ENCODE assay signal across 14 cellular contexts in genomic region chr1:41419584-41420295, GRCh38. TPM values are rescaled to one million over a fixed set of nuclear protein-coding genes. Genes with fewer than 3 reads are reported as not detected.
A peak's percentile ranks its signal among the peaks of the same experiment; 100 is the strongest.
DNase-seq lines count a peak whose midpoint lies in the region; ATAC-seq, FAIRE-seq and TF ChIP-seq lines count a peak whose summit lies in the region.
"Had no signal": no experiment of that assay in that cellular context is flagged by ENCODE, and none has a peak within 500 bp of the region (broad histone marks: within the 10 kb centered on the region; RNA-seq: fewer than 3 reads in every experiment).

No MANE protein-coding gene starts in this region.

- 0 out of 2 replicates have a peak, but pooled peaks cover 11% of the 10 kb centered on the region for H4K20me1 ChIP-seq in K562 (replicated peaks; ENCODE audit: control insufficient read depth, insufficient read depth, low read length)

- no peak overlapping the region for H3K9ac ChIP-seq in K562 (ENCODE audit: insufficient read depth in 1 of 2, low read depth in 2 of 2, low read length in 2 of 2)

- WGBS in K562 (ENCODE audit: insufficient coverage, low coverage, missing lambda C conversion rate): 4% methylated on average over 8 of the region's 8 CpGs
- 88 to 94% methylated on average over 8 of the region's 8 CpGs for WGBS in heart right ventricle, 2 donors

- H3K27me3 ChIP-seq in K562 (ENCODE audit: control insufficient read depth in 2 of 2, insufficient read depth in 2 of 2, low read length in 2 of 2) (peaks cover 5 to 26% of the 10 kb centered on the region in 2 experiments; a peak in 2 of 5 replicates), heart right ventricle (peaks cover 0 to 2% (median 0%) of the 10 kb centered on the region in 7 donors), gastrocnemius medialis (no peaks in the 10 kb centered on the region)
- H3K27me3 ChIP-seq: testis had no signal

- no peak overlapping the region for H3K4me2 ChIP-seq in K562 (ENCODE audit: insufficient read depth, low read length)

- no peak overlapping the region for H2AFZ ChIP-seq in K562 (ENCODE audit: low read depth, low read length)

- BruUV-seq in K562 (replicated peaks; lab: Mats Ljungman, UMichigan): no TSS peak

- peak; percentile 48 for FAIRE-seq in HTR-8/SVneo (lab: Jason Lieb, UNC)
- FAIRE-seq in K562 (lab: Jason Lieb, UNC): no peak

- in situ Hi-C loops in K562 (cut with MboI): no loop called here
- in situ Hi-C loops in gastrocnemius medialis (cut with MboI; ENCODE audit: low sequenced_read_pairs in 4 of 4): loop anchor here in 2 of 4 donors (10.0 kb wide), 2 partner anchors 55 to 95 kb away; partner anchors contain the start of gene FOXO6 (in 2 of the 2)

- intact Hi-C loops in K562 (cut with micrococcal nuclease): loop anchor here (10.0 kb wide), 1 partner anchor 385 kb away; no protein-coding TSS in a partner anchor
- intact Hi-C loops in heart right ventricle (cut with DNase I): loop anchor here in 9 of 10 donors (1.0 to 10.0 kb wide), 7 partner anchors 13 to 152 kb away; partner anchors contain the start of gene FOXO6 (in 4 of the 9)
- intact Hi-C loops in gastrocnemius medialis (cut with DNase I; ENCODE audit: low total_unique reads): loop anchor here (1.0 to 10.0 kb wide), 5 partner anchors 21 to 315 kb away; no protein-coding TSS in a partner anchor

- TF ChIP-seq POLR2A in K562 (conservative IDR thresholded peaks at IDR 0.05) (no peak), gastrocnemius medialis (IDR thresholded peaks at IDR 0.05) (no peak)

- TF ChIP-seq CTCF in K562 (IDR thresholded peaks at IDR 0.05 in 2 of 3, conservative IDR thresholded peaks at IDR 0.05 in 1 of 3; ENCODE audit: insufficient read depth in 2 of 3, low read depth in 1 of 3, low read length in 3 of 3): no peak
- TF ChIP-seq CTCF in heart right ventricle (IDR thresholded peaks at IDR 0.05): no peak
- TF ChIP-seq CTCF in gastrocnemius medialis (IDR thresholded peaks at IDR 0.05 in 4 of 5, conservative IDR thresholded peaks at IDR 0.05 in 1 of 5): no peak

- no peak for TF ChIP-seq RAD21 in K562 (CRISPR knock-in tag; conservative IDR thresholded peaks at IDR 0.05 in 1 of 2, IDR thresholded peaks at IDR 0.05 in 1 of 2)

- ATAC-seq in K562: no peak
- ATAC-seq in heart right ventricle: no peak
- ATAC-seq in gastrocnemius medialis: no peak
- ATAC-seq in GM21367 (IDR thresholded peaks at IDR 0.05; ENCODE audit: unreplicated experiment): no peak
- ATAC-seq in GM21825 (IDR thresholded peaks at IDR 0.05; ENCODE audit: unreplicated experiment): no peak
- ATAC-seq: CD8-positive, alpha-beta T cell; natural killer cell treated with Interleukin-12 subunit alpha and Interleukin-12 subunit beta and Interleukin-15 and Interleukin-18, amount 100 ng/mL, for 72 hours had no signal

- POLR2A ChIA-PET in K562 (lab: Yijun Ruan, JAX): interaction anchor here (0.7 to 1.2 kb wide), 2 partner anchors 13 to 49 kb away, joined by 3 to 6 read pairs; no protein-coding TSS in a partner anchor

- DNase-seq in HTR-8/SVneo (ENCODE audit: insufficient read length, low spot score) (no peak), K562 (ENCODE audit: extremely low read depth in 1 of 4, low spot score in 3 of 4) (no peak), heart right ventricle (no peak), gastrocnemius medialis (no peak), GOT3 (lab: John Stamatoyannopoulos, UW) (no peak), DMS114 treated with DMSO at 0.1 percent for 48 hours (lab: John Stamatoyannopoulos, UW; ENCODE audit: unreplicated experiment) (no peak)
- DNase-seq: activated CD4-positive, alpha-beta T cell treated with anti-CD3 and anti-CD28 coated beads, Interleukin-2, amount 50 U/mL, for 1 hour; activated naive CD4-positive, alpha-beta T cell treated with Interleukin-2 at 50 U/mL for 16 hours; CD8-positive, alpha-beta T cell; testis had no signal

- CTCF ChIA-PET in K562 (lab: Yijun Ruan, JAX; ENCODE audit: low intra/inter-chr PET ratio): no interaction called here

- H3K79me2 ChIP-seq in K562 (ENCODE audit: control insufficient read depth, insufficient read depth, low read length): no peaks in the 10 kb centered on the region

- H3K9me3 ChIP-seq in K562 (replicated peaks; ENCODE audit: control insufficient read depth, insufficient read depth, low read depth, low read length): peaks cover 3% of the 10 kb centered on the region; the same call in 1 of the 2 replicates
- no peaks in the 10 kb centered on the region for H3K9me3 ChIP-seq in heart right ventricle
- no peaks in the 10 kb centered on the region for H3K9me3 ChIP-seq in gastrocnemius medialis
- H3K9me3 ChIP-seq: testis had no signal

- H3K9me1 ChIP-seq in K562 (ENCODE audit: control insufficient read depth, insufficient read depth, low read length): no peaks in the 10 kb centered on the region

- H3K36me3 ChIP-seq in K562 (ENCODE audit: control insufficient read depth, insufficient read depth, low read length): no peaks in the 10 kb centered on the region
- H3K36me3 ChIP-seq in heart right ventricle: no peaks in the 10 kb centered on the region
- no peaks in the 10 kb centered on the region for H3K36me3 ChIP-seq in gastrocnemius medialis

- H3K4me3 ChIP-seq in K562 (no peak overlapping the region), heart right ventricle (no peak overlapping the region), gastrocnemius medialis (no peak overlapping the region)
- H3K4me3 ChIP-seq: testis had no signal

- H3K4me1 ChIP-seq in K562 (replicated peaks in 1 of 2; ENCODE audit: control insufficient read depth in 2 of 2, insufficient read depth in 2 of 2, low read length in 2 of 2) (peaks cover 0 to 12% of the 10 kb centered on the region in 2 experiments; a peak in 1 of 5 replicates), heart right ventricle (peaks cover 6 to 24% (median 15%) of the 10 kb centered on the region in 9 donors), gastrocnemius medialis (peaks cover 53 to 58% of the 10 kb centered on the region in 2 donors)
- H3K4me1 ChIP-seq: testis had no signal

- H3K27ac ChIP-seq in K562 (ENCODE audit: extremely low read depth, low read depth, low read length) (no peak overlapping the region), heart right ventricle (peak overlapping the region in 9 of 10 donors; percentile 56 to 87 (median 78)), gastrocnemius medialis (peak overlapping the region; percentile 88 to 95 (median 88))
- H3K27ac ChIP-seq: testis had no signal

- no peak for TF ChIP-seq EP300 in K562 (IDR thresholded peaks at IDR 0.05; ENCODE audit: low read length)

TF ChIP-seq in K562, 482 proteins besides CTCF, POLR2A, EP300 and RAD21 (continues in another document):
- peak; percentile 74 for TF ChIP-seq BCOR (IDR thresholded peaks at IDR 0.05)
- no peak for TF ChIP-seq EGR1 (conservative IDR thresholded peaks at IDR 0.05)
- no peak for TF ChIP-seq ZNF644 (tag; IDR thresholded peaks at IDR 0.05; ENCODE audit: low read depth)
- TF ChIP-seq ZC3H8 (IDR thresholded peaks at IDR 0.05): no peak
- no peak for TF ChIP-seq POLR2AphosphoS5 (IDR thresholded peaks at IDR 0.05; ENCODE audit: control insufficient read depth, insufficient read depth, low read depth, low read length)
- TF ChIP-seq BRCA1 (IDR thresholded peaks at IDR 0.05): no peak
- no peak for TF ChIP-seq BRCA1 (CRISPR knock-in tag; IDR thresholded peaks at IDR 0.05)
- no peak for TF ChIP-seq ZNF277 (CRISPR knock-in tag; IDR thresholded peaks at IDR 0.05; ENCODE audit: borderline replicate concordance)
- peak; percentile 27; the same call in 1 of the 2 replicates for TF ChIP-seq SMARCA5 (IDR thresholded peaks at IDR 0.05)

RNA-seq across cellular contexts. Expression of gene FOXO6, which starts 58.5 kb away (rescaled TPM):
- total RNA-seq in K562 (2011; cell fraction: chromatin; rRNA removed; ENCODE audit: low replicate concordance): not detected in 2 replicates
- total RNA-seq in K562 (2011; cell fraction: nucleolus; rRNA removed): 0.17 and 0.53 TPM in 2 replicates
- total RNA-seq in K562 (2011; cell fraction: nucleoplasm; rRNA removed): not detected in 2 replicates
- total RNA-seq in K562 (2014; rRNA removed) (0.08 TPM in 1 of 2 replicates, not detected in the other), K562 (2014; rRNA removed; fragmentation: Illumina TruSeq; extraction: Trizol) (not detected in 2 replicates), K562 (2015; rRNA removed; fragmentation: Illumina TruSeq; extraction: Trizol) (0.04 TPM in 1 of 2 replicates, not detected in the other), K562 (2021) (0.31 and 0.38 TPM in 2 replicates), heart right ventricle (1 to 10 TPM in 8 of 10 donors, under 1 TPM in 2; 0.30 to 2.6 (median 1.4) TPM), gastrocnemius medialis (1 to 10 TPM in 2 of 4 donors, under 1 TPM in 2; 0.20 to 3.9 (median 0.94) TPM)
- polyA plus RNA-seq in K562 (2011; rRNA removed) (not detected in 2 replicates), K562 (2014; fragmentation: Illumina TruSeq; extraction: Trizol) (0.10 TPM in 1 of 2 replicates, not detected in the other), K562 (2014; fragmentation: Nextera tagmentation; extraction: Ambion mirVana) (not detected), K562 (2014; rRNA removed) (0.13 and 0.43 TPM in 2 replicates), heart right ventricle (under 1 TPM; 0.77 to 0.95 TPM)
- polyA plus RNA-seq in K562 (2011; cell fraction: cytosol; rRNA removed): not detected in 2 replicates
- polyA plus RNA-seq in K562 (2011; cell fraction: nucleus; rRNA removed): 0.04 and 0.06 TPM in 2 replicates
- 0.18 and 0.51 TPM in 2 replicates for polyA plus RNA-seq in K562 (2012)
- polyA minus RNA-seq in K562 (2011; rRNA and poly(A)+ RNA removed): 0.14 TPM in 1 of 2 replicates, not detected in the other
- not detected in 2 replicates for polyA minus RNA-seq in K562 (2011; cell fraction: cytosol; rRNA and poly(A)+ RNA removed)
- polyA minus RNA-seq in K562 (2011; cell fraction: nucleus; rRNA and poly(A)+ RNA removed): 0.22 and 0.27 TPM in 2 replicates
- total RNA-seq: natural killer cell treated with Interleukin-12 subunit alpha and Interleukin-12 subunit beta and Interleukin-15 and Interleukin-18, amount 100 ng/mL, for 72 hours; T-helper 1 cell treated with Interleukin-12 subunit alpha and Interleukin-12 subunit beta and Interleukin-4 antibody, amounts not matched to agents 30 ng/mL and 1 ng/mL, for 36 hours had no signal
